In genomic region chr2:222305510-222306392, GRCh38 we compare ENCODE assay signal across 9 cellular contexts. TPM values are rescaled to one million over a fixed set of nuclear protein-coding genes. Genes with fewer than 3 reads are reported as not detected.
DNase-seq lines count a peak whose midpoint lies in the region; ATAC-seq and TF ChIP-seq lines count a peak whose summit lies in the region.
"Had no signal": no experiment of that assay in that cellular context is flagged by ENCODE, and none has a peak within 500 bp of the region (broad histone marks: within the 10 kb centered on the region; RNA-seq: fewer than 3 reads in every experiment).

No MANE protein-coding gene starts in this region.

- ATAC-seq in Right ventricle myocardium inferior: no peak
- no peak for ATAC-seq in GM19452 (IDR thresholded peaks at IDR 0.05; ENCODE audit: unreplicated experiment)

- H3K36me3 ChIP-seq in cardiac muscle cell (no peaks in the 10 kb centered on the region), neural progenitor cell (no peaks in the 10 kb centered on the region)

- peak overlapping the region; percentile 98 for H3K4me3 Mint-ChIP-seq in neural progenitor cell

- peak overlapping the region; percentile 21 for H3K27ac Mint-ChIP-seq in neural progenitor cell

- TF ChIP-seq CTCF in cardiac muscle cell (IDR thresholded peaks at IDR 0.05; ENCODE audit: low read depth, low read length): no peak
- no peak for TF ChIP-seq CTCF in epithelial cell of proximal tubule (conservative IDR thresholded peaks at IDR 0.05; ENCODE audit: low read depth, low read length)
- TF ChIP-seq CTCF in neural progenitor cell (IDR thresholded peaks at IDR 0.05): no peak

- peaks cover 62% of the 10 kb centered on the region for H3F3A ChIP-seq in neural progenitor cell (ENCODE audit: low read depth)

- H3K4me2 ChIP-seq in neural progenitor cell: peak overlapping the region; percentile 72

- peaks cover 66% of the 10 kb centered on the region for H3K4me1 Mint-ChIP-seq in neural progenitor cell

- H4K20me1 ChIP-seq in neural progenitor cell (ENCODE audit: low read depth): peaks cover 93% of the 10 kb centered on the region

- no peak overlapping the region for H2AFZ ChIP-seq in neural progenitor cell (replicated peaks)

- intact Hi-C loops in Right ventricle myocardium inferior (cut with DNase I): no loop called here

- H3K9me3 Mint-ChIP-seq in neural progenitor cell: peaks cover 6% of the 10 kb centered on the region

- H3K9ac ChIP-seq in neural progenitor cell: no peak overlapping the region

- H3K79me2 ChIP-seq in neural progenitor cell (ENCODE audit: low read depth): no peaks in the 10 kb centered on the region

- DNase-seq in cardiac muscle cell (ENCODE audit: low read depth in 1 of 2, low spot score in 1 of 2): peak in 1 of 2 donors; percentile 65
- no peak for DNase-seq in Right ventricle myocardium inferior (ENCODE audit: missing footprints)
- peak; percentile 24 for DNase-seq in NCI-H82 treated with DMSO at 0.1 percent for 48 hours (lab: John Stamatoyannopoulos, UW; ENCODE audit: unreplicated experiment)
- DNase-seq in epithelial cell of proximal tubule (ENCODE audit: low read depth): no peak
- peak; percentile 84 for DNase-seq in neural progenitor cell (ENCODE audit: low spot score)
- no peak for DNase-seq in cerebellar nuclear complex (lab: John Stamatoyannopoulos, UW)
- no peak for DNase-seq in AML-193 (lab: John Stamatoyannopoulos, UW)

- H3K27me3 Mint-ChIP-seq in neural progenitor cell (ENCODE audit: insufficient read depth, low read depth): peaks cover 94% of the 10 kb centered on the region

- H3K27ac ChIP-seq in cardiac muscle cell (no peak overlapping the region), neural progenitor cell (no peak overlapping the region)

- H3K4me3 ChIP-seq in cardiac muscle cell (peak overlapping the region; percentile 21), epithelial cell of proximal tubule (ENCODE audit: low read depth, low read length) (peak overlapping the region; percentile 44), neural progenitor cell (peak overlapping the region; percentile 37)

- H3K9me3 ChIP-seq in cardiac muscle cell (ENCODE audit: low read depth) (no peaks in the 10 kb centered on the region), neural progenitor cell (ENCODE audit: low read depth) (no peaks in the 10 kb centered on the region)

- H3K36me3 Mint-ChIP-seq in neural progenitor cell: no peaks in the 10 kb centered on the region

- H3K27me3 ChIP-seq in cardiac muscle cell (peaks cover 100% of the 10 kb centered on the region), neural progenitor cell (peaks cover 100% of the 10 kb centered on the region)

- H3K4me1 ChIP-seq in cardiac muscle cell (ENCODE audit: low read depth) (peaks cover 15% of the 10 kb centered on the region), neural progenitor cell (peaks cover 55% of the 10 kb centered on the region)

RNA-seq across cellular contexts. Expression of gene PAX3, which starts 7.0 kb away (rescaled TPM):
- total RNA-seq in cardiac muscle cell: 7.7 and 19.3 TPM in 2 replicates
- polyA plus RNA-seq in cardiac muscle cell: 8.0 and 8.8 TPM in 2 replicates
- total RNA-seq in Right ventricle myocardium inferior: not detected
- not detected in 2 replicates for total RNA-seq in epithelial cell of proximal tubule
- 4.6 and 4.9 TPM in 2 replicates for total RNA-seq in neural progenitor cell (ENCODE audit: low replicate concordance)
- total RNA-seq: dermis microvascular lymphatic vessel endothelial cell had no signal

Comparison
In these comparisons a context has a peak if more than half of its experiments do, and no peak if none do; other contexts are left out.
1. DNase-seq: peak in NCI-H82 treated with DMSO at 0.1 percent for 48 hours (single experiment) and neural progenitor cell (single experiment); none in Right ventricle myocardium inferior (single experiment), epithelial cell of proximal tubule (single experiment), cerebellar nuclear complex (0 of 2) and AML-193 (0 of 2).
2. Peak in every context shown above with its lines, with median percentiles within 50 percentile points of each other: H3K4me3 ChIP-seq.